ENCODE assay signal across 1 cellular context in the genomic region with DNA sequence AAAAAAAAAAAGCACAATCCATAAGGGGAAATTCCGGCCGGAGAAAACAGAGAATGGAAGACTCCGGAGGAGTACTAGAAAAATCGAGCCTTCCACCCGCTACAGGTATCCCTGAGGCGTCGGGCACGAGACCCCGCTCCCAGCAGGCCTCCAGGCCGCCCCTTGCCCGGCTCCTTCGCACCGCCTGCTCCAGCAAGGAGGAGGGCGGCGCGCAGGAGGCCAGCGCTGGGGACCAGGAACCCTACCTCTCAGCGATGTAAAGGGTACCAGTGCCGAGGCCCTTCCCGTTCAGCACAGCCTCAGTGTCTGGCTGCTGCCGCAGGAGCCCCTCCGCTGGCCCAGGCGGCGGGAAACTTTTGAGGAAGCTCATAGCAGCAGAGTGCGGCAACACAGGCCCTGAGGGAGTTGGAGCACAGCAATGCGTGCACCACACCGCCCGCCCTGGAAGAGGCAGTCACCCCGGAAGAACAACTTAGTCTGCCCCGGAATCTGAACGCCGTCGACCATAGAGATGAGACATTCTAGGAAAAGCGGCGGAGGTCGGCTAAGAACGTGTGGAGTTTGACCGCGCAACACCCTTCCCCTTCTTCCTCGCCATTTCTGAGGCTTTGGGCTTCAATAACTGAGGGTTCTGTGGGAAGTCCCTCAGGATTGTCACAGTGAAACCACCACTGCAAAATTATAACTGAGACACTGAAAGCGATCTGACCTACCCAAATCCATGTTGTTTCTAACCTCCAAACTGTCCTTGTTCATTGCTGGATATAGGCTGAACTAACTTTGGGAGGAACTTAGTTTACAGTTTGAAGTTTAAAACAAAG.
A peak's percentile ranks its signal among the peaks of the same experiment; 100 is the strongest.
TF ChIP-seq lines count a peak whose summit lies in the region.

Gene CLNS1A, minus strand, starts transcription at position 450 of the 821 bp plus-strand sequence. Its CDS starts 80 bp downstream, at position 370.

TF ChIP-seq in HepG2, 621 proteins besides CTCF, POLR2A, EP300 and RAD21 (continued from another document and continues in another):
- no peak for TF ChIP-seq RORA (CRISPR knock-in tag; IDR thresholded peaks at IDR 0.05)
- TF ChIP-seq YY1 (IDR thresholded peaks at IDR 0.05; ENCODE audit: insufficient read depth, insufficient replicate concordance, low read depth, low read length): peak; percentile 73
- TF ChIP-seq, protein P1, sequence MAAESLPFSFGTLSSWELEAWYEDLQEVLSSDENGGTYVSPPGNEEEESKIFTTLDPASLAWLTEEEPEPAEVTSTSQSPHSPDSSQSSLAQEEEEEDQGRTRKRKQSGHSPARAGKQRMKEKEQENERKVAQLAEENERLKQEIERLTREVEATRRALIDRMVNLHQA (CRISPR knock-in tag; IDR thresholded peaks at IDR 0.05): no peak
- TF ChIP-seq ZBTB1 (CRISPR knock-in tag; IDR thresholded peaks at IDR 0.05; ENCODE audit: borderline replicate concordance): no peak
- TF ChIP-seq ZNF704 (CRISPR knock-in tag; IDR thresholded peaks at IDR 0.05; ENCODE audit: borderline replicate concordance): peak; percentile 48; the same call in 1 of the 2 replicates
- TF ChIP-seq GFI1 (CRISPR knock-in tag; IDR thresholded peaks at IDR 0.05; ENCODE audit: borderline replicate concordance): no peak
- peak; percentile 97; the same call in 1 of the 2 replicates for TF ChIP-seq TSC22D2 (CRISPR knock-in tag; IDR thresholded peaks at IDR 0.05; ENCODE audit: borderline replicate concordance)
- TF ChIP-seq PHF8 (CRISPR knock-in tag; IDR thresholded peaks at IDR 0.05): peak; percentile 99
- TF ChIP-seq, protein P2, sequence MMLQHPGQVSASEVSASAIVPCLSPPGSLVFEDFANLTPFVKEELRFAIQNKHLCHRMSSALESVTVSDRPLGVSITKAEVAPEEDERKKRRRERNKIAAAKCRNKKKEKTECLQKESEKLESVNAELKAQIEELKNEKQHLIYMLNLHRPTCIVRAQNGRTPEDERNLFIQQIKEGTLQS (CRISPR knock-in tag; IDR thresholded peaks at IDR 0.05): peak; percentile 53; the same call in 1 of the 2 replicates
- TF ChIP-seq ZNF619 (CRISPR knock-in tag; IDR thresholded peaks at IDR 0.05): no peak
- TF ChIP-seq ETV6 (CRISPR knock-in tag; conservative IDR thresholded peaks at IDR 0.05): no peak; the same call in 1 of the 2 replicates
- TF ChIP-seq ATM (IDR thresholded peaks at IDR 0.05; ENCODE audit: borderline replicate concordance): no peak
- TF ChIP-seq MXD4 (CRISPR knock-in tag; IDR thresholded peaks at IDR 0.05): peak; percentile 92
- TF ChIP-seq PRPF4 (IDR thresholded peaks at IDR 0.05; ENCODE audit: low read depth, low read length, poor library complexity, severe bottlenecking): no peak
- peak; percentile 27; the same call in 1 of the 2 replicates for TF ChIP-seq NR1H2 (CRISPR knock-in tag; IDR thresholded peaks at IDR 0.05; ENCODE audit: borderline replicate concordance, low read depth)
- no peak for TF ChIP-seq ADNP (CRISPR knock-in tag; IDR thresholded peaks at IDR 0.05)
- no peak for TF ChIP-seq FOSL1 (CRISPR knock-in tag; IDR thresholded peaks at IDR 0.05; ENCODE audit: borderline replicate concordance)
- 0 out of 2 replicates have a peak, but pooled peaks have one; percentile 42 for TF ChIP-seq ZNF280D (CRISPR knock-in tag; IDR thresholded peaks at IDR 0.05)
- no peak for TF ChIP-seq ZNF562 (CRISPR knock-in tag; IDR thresholded peaks at IDR 0.05; ENCODE audit: borderline replicate concordance)
- TF ChIP-seq KMT2A (CRISPR knock-in tag; IDR thresholded peaks at IDR 0.05): peak; percentile 95
- TF ChIP-seq MLXIP (CRISPR knock-in tag; IDR thresholded peaks at IDR 0.05; ENCODE audit: borderline replicate concordance): peak; percentile 60; the same call in 1 of the 2 replicates
- peak; percentile 82 for TF ChIP-seq SPEN (CRISPR knock-in tag; IDR thresholded peaks at IDR 0.05; ENCODE audit: low read depth)
- TF ChIP-seq RBFOX2 (IDR thresholded peaks at IDR 0.05; ENCODE audit: low read depth, low read length): peak; percentile 90
- TF ChIP-seq ZNF484 (CRISPR knock-in tag; IDR thresholded peaks at IDR 0.05; ENCODE audit: borderline replicate concordance, low read depth): no peak
- 0 out of 2 replicates have a peak, but pooled peaks have one; percentile 27 for TF ChIP-seq SMYD3 (CRISPR knock-in tag; IDR thresholded peaks at IDR 0.05)
- no peak for TF ChIP-seq PBX3 (CRISPR knock-in tag; IDR thresholded peaks at IDR 0.05; ENCODE audit: borderline replicate concordance)
- peak; percentile 96 for TF ChIP-seq KMT2B (CRISPR knock-in tag; IDR thresholded peaks at IDR 0.05)
- TF ChIP-seq MTF2 (CRISPR knock-in tag; IDR thresholded peaks at IDR 0.05; ENCODE audit: borderline replicate concordance): no peak
- TF ChIP-seq MYNN (CRISPR knock-in tag; IDR thresholded peaks at IDR 0.05; ENCODE audit: low read depth): no peak; the same call in 1 of the 2 replicates
- TF ChIP-seq SCMH1 (CRISPR knock-in tag; IDR thresholded peaks at IDR 0.05; ENCODE audit: borderline replicate concordance): no peak
- no peak for TF ChIP-seq ZFP36 (IDR thresholded peaks at IDR 0.05; ENCODE audit: borderline replicate concordance, low read depth, low read length, partially characterized antibody)
- TF ChIP-seq NFAT5 (CRISPR knock-in tag; IDR thresholded peaks at IDR 0.05): peak; percentile 63; the same call in 1 of the 2 replicates
- no peak for TF ChIP-seq POLR2AphosphoS2 (IDR thresholded peaks at IDR 0.05; ENCODE audit: low read depth, low read length)
- TF ChIP-seq EHMT2 (IDR thresholded peaks at IDR 0.05; ENCODE audit: borderline replicate concordance, low read depth, low read length): no peak; the same call in 1 of the 2 replicates
- TF ChIP-seq ZBTB46 (CRISPR knock-in tag; IDR thresholded peaks at IDR 0.05; ENCODE audit: borderline replicate concordance): no peak
- TF ChIP-seq TFE3 (CRISPR knock-in tag; IDR thresholded peaks at IDR 0.05): peak; percentile 62
